In genomic region chr12:117000316-117000715, GRCh38 we compare ENCODE assay signal across 1 cellular context.
TF ChIP-seq lines count a peak whose summit lies in the region.

No MANE protein-coding gene starts in this region.

TF ChIP-seq in GM12878, 131 proteins besides CTCF, POLR2A, EP300 and RAD21:
- TF ChIP-seq ZBTB33 (IDR thresholded peaks at IDR 0.05) (no peak), JUNB (IDR thresholded peaks at IDR 0.05) (no peak), TARDBP (IDR thresholded peaks at IDR 0.05; ENCODE audit: borderline replicate concordance) (no peak), CHD4 (IDR thresholded peaks at IDR 0.05) (no peak)
